ENCODE assay signal across 24 cellular contexts in genomic region chr5:29051509-29051908, GRCh38.
"Had no signal": no experiment of that assay in that cellular context is flagged by ENCODE, and none has a peak within 500 bp of the region (broad histone marks: within the 10 kb centered on the region; RNA-seq: fewer than 3 reads in every experiment).

No MANE protein-coding gene starts in this region.

- H3K27ac Mint-ChIP-seq: naive B cell; natural killer cell treated with Interleukin-12 subunit alpha and Interleukin-12 subunit beta and Interleukin-15 and Interleukin-18, amount 100 ng/mL, for 72 hours; progenitor cell of endocrine pancreas; stimulated activated naive CD8-positive, alpha-beta T cell treated with anti-CD3 and anti-CD28 coated beads, Interleukin-15, amount 100 ng/mL, for 72 hours had no signal

- H3K27ac ChIP-seq: epithelial cell of prostate, gastrocnemius medialis, lower lobe of right lung, parathyroid adenoma, right lobe of liver, suprapubic skin, transverse colon, upper lobe of right lung, uterus had no signal

- DNase-seq: cortex of kidney; effector CD4-positive, alpha-beta T cell; foreskin fibroblast; gastrocnemius medialis; head of caudate nucleus; left ventricle myocardium superior; lower lobe of right lung; mucosa of descending colon; naive B cell; right lobe of liver; small intestine; stimulated activated CD4-positive, alpha-beta T cell treated with anti-CD3 and anti-CD28 coated beads, Interleukin-15, amount 100 ng/mL, for 24 hours; stimulated activated CD4-positive, alpha-beta T cell treated with anti-CD3 and anti-CD28 coated beads, Interleukin-2, amount 100 ng/mL, for 48 hours; stimulated activated naive CD4-positive, alpha-beta T cell; stimulated activated naive CD8-positive, alpha-beta T cell treated with anti-CD3 and anti-CD28 coated beads, Interleukin-15, amount 100 ng/mL, for 72 hours; transverse colon; upper lobe of right lung; uterus had no signal

- H3K4me3 ChIP-seq: gastrocnemius medialis, lower lobe of right lung, mucosa of descending colon, right lobe of liver, suprapubic skin, transverse colon, upper lobe of right lung, uterus had no signal

- H3K27me3 ChIP-seq: gastrocnemius medialis, right lobe of liver, suprapubic skin, transverse colon, upper lobe of right lung, uterus had no signal

- H3K4me3 Mint-ChIP-seq: naive B cell; natural killer cell treated with Interleukin-12 subunit alpha and Interleukin-12 subunit beta and Interleukin-15 and Interleukin-18, amount 100 ng/mL, for 72 hours; neural crest cell; stimulated activated naive CD8-positive, alpha-beta T cell treated with anti-CD3 and anti-CD28 coated beads, Interleukin-15, amount 100 ng/mL, for 72 hours had no signal

- H3K9me3 Mint-ChIP-seq: neural crest cell; stimulated activated naive CD8-positive, alpha-beta T cell treated with anti-CD3 and anti-CD28 coated beads, Interleukin-15, amount 100 ng/mL, for 72 hours had no signal

- H3K4me1 Mint-ChIP-seq: naive B cell; neural crest cell; stimulated activated naive CD8-positive, alpha-beta T cell treated with anti-CD3 and anti-CD28 coated beads, Interleukin-15, amount 100 ng/mL, for 72 hours had no signal

- H3K36me3 Mint-ChIP-seq: naive B cell; natural killer cell treated with Interleukin-12 subunit alpha and Interleukin-12 subunit beta and Interleukin-15 and Interleukin-18, amount 100 ng/mL, for 72 hours had no signal

- H3K36me3 ChIP-seq: gastrocnemius medialis, lower lobe of right lung, right lobe of liver, suprapubic skin, transverse colon, upper lobe of right lung, uterus had no signal

- H3K27me3 Mint-ChIP-seq: naive B cell; natural killer cell treated with Interleukin-12 subunit alpha and Interleukin-12 subunit beta and Interleukin-15 and Interleukin-18, amount 100 ng/mL, for 72 hours; progenitor cell of endocrine pancreas; stimulated activated naive CD8-positive, alpha-beta T cell treated with anti-CD3 and anti-CD28 coated beads, Interleukin-15, amount 100 ng/mL, for 72 hours had no signal

- H3K9me3 ChIP-seq: gastrocnemius medialis, lower lobe of right lung, mucosa of descending colon, right lobe of liver, suprapubic skin, transverse colon, upper lobe of right lung, uterus had no signal
